In genomic region chr11:128518493-128519207, GRCh38 we compare ENCODE assay signal across 9 cellular contexts.
DNase-seq lines count a peak whose midpoint lies in the region; ATAC-seq and TF ChIP-seq lines count a peak whose summit lies in the region.
"Had no signal": no experiment of that assay in that cellular context is flagged by ENCODE, and none has a peak within 500 bp of the region (broad histone marks: within the 10 kb centered on the region; RNA-seq: fewer than 3 reads in every experiment).

No MANE protein-coding gene starts in this region.

- ATAC-seq in activated B cell treated with CpG ODN at 0.5 μM for 24 hours (ENCODE audit: low read depth), result no peak
- ATAC-seq in HG02981 (IDR thresholded peaks at IDR 0.05; ENCODE audit: unreplicated experiment), result no peak
- no peak for ATAC-seq in HG03025 (IDR thresholded peaks at IDR 0.05; ENCODE audit: low FRiP score, unreplicated experiment)

- H3K36me3 ChIP-seq in right atrium auricular region (peaks cover 4% of the 10 kb centered on the region), suprapubic skin (no peaks in the 10 kb centered on the region)

- POLR2A ChIA-PET in activated B cell treated with CpG ODN at 0.5 μM for 24 hours (lab: Charles Lee), result interaction anchor here (0.7 to 12.7 kb wide), 22 partner anchors 9 to 235 kb away, joined by 3 to 283 read pairs (median 8); no protein-coding TSS in a partner anchor

- H3K27ac Mint-ChIP-seq in T-helper 2 cell treated with Interferon-gamma antibody and Interleukin-4, amounts not matched to agents 5 μg/mL and 100 μg/mL, for 36 hours, result peak overlapping the region; percentile 93
- peak overlapping the region; percentile 97 for H3K27ac Mint-ChIP-seq in activated B cell treated with CpG ODN at 0.5 μM for 24 hours

- H3K4me3 ChIP-seq in right atrium auricular region, result peak overlapping the region; percentile 64 to 77
- H3K4me3 ChIP-seq in suprapubic skin, result peak overlapping the region; percentile 83

- peaks cover 45% of the 10 kb centered on the region for H3K4me1 Mint-ChIP-seq in T-helper 2 cell treated with Interferon-gamma antibody and Interleukin-4, amounts not matched to agents 5 μg/mL and 100 μg/mL, for 36 hours (ENCODE audit: low read depth)
- H3K4me1 Mint-ChIP-seq in activated B cell treated with CpG ODN at 0.5 μM for 24 hours, result peaks cover 77% of the 10 kb centered on the region

- CTCF ChIA-PET in activated B cell treated with CpG ODN at 0.5 μM for 24 hours (lab: Charles Lee), result interaction anchor here (0.5 to 5.7 kb wide), 11 partner anchors 22 to 312 kb away, joined by 3 to 33 read pairs (median 5); no protein-coding TSS in a partner anchor

- no peak for TF ChIP-seq POLR2A in suprapubic skin (IDR thresholded peaks at IDR 0.05)

- H3K27ac ChIP-seq in right atrium auricular region (peak overlapping the region; percentile 95 to 96), suprapubic skin (no peak overlapping the region)

- H3K36me3 Mint-ChIP-seq in T-helper 2 cell treated with Interferon-gamma antibody and Interleukin-4, amounts not matched to agents 5 μg/mL and 100 μg/mL, for 36 hours (ENCODE audit: low read depth), result peaks cover 81% of the 10 kb centered on the region
- peaks cover 76% of the 10 kb centered on the region for H3K36me3 Mint-ChIP-seq in activated B cell treated with CpG ODN at 0.5 μM for 24 hours (ENCODE audit: low read depth)

- TF ChIP-seq CTCF in activated B cell treated with CpG ODN at 0.5 μM for 24 hours (IDR thresholded peaks at IDR 0.05) (no peak), right atrium auricular region (IDR thresholded peaks at IDR 0.05) (no peak), suprapubic skin (IDR thresholded peaks at IDR 0.05) (no peak)

- peak overlapping the region; percentile 98 for H3K4me3 Mint-ChIP-seq in T-helper 2 cell treated with Interferon-gamma antibody and Interleukin-4, amounts not matched to agents 5 μg/mL and 100 μg/mL, for 36 hours
- peak overlapping the region; percentile 99 for H3K4me3 Mint-ChIP-seq in activated B cell treated with CpG ODN at 0.5 μM for 24 hours

- 68% methylated on average over 7 of the region's 7 CpGs for WGBS in suprapubic skin

- H3K4me1 ChIP-seq in right atrium auricular region (peaks cover 0 to 87% of the 10 kb centered on the region in 2 donors), suprapubic skin (peaks cover 62% of the 10 kb centered on the region)

- H3K9me3 ChIP-seq in right atrium auricular region (no peaks in the 10 kb centered on the region), suprapubic skin (no peaks in the 10 kb centered on the region)

- H3K27me3 ChIP-seq in right atrium auricular region (no peaks in the 10 kb centered on the region), suprapubic skin (no peaks in the 10 kb centered on the region)

- H3K9me3 Mint-ChIP-seq in T-helper 2 cell treated with Interferon-gamma antibody and Interleukin-4, amounts not matched to agents 5 μg/mL and 100 μg/mL, for 36 hours, result no peaks in the 10 kb centered on the region
- H3K9me3 Mint-ChIP-seq in activated B cell treated with CpG ODN at 0.5 μM for 24 hours, result no peaks in the 10 kb centered on the region

- no peak for TF ChIP-seq EP300 in suprapubic skin (IDR thresholded peaks at IDR 0.05)

- DNase-seq in T-helper 2 cell treated with Interferon-gamma antibody and Interleukin-4, amounts not matched to agents 5 μg/mL and 100 μg/mL, for 36 hours (ENCODE audit: low spot score), result no peak
- DNase-seq in T-helper 2 cell (no peak), activated B cell treated with CpG ODN at 0.5 μM for 24 hours (no peak), right atrium auricular region (ENCODE audit: low spot score) (no peak), suprapubic skin (ENCODE audit: low spot score in 2 of 2) (no peak), HPDE6-E6E7 (ENCODE audit: extremely low spot score) (no peak)
- DNase-seq: hypothalamus had no signal

- intact Hi-C loops in activated B cell treated with CpG ODN at 0.5 μM for 24 hours (cut with micrococcal nuclease), result loop anchor here (1.0 kb wide), 1 partner anchor 11 kb away; no protein-coding TSS in a partner anchor

- no peaks in the 10 kb centered on the region for H3K27me3 Mint-ChIP-seq in T-helper 2 cell treated with Interferon-gamma antibody and Interleukin-4, amounts not matched to agents 5 μg/mL and 100 μg/mL, for 36 hours (ENCODE audit: low read depth)
- no peaks in the 10 kb centered on the region for H3K27me3 Mint-ChIP-seq in activated B cell treated with CpG ODN at 0.5 μM for 24 hours
